1 cellular context compared by ENCODE assay signal in the genomic region with DNA sequence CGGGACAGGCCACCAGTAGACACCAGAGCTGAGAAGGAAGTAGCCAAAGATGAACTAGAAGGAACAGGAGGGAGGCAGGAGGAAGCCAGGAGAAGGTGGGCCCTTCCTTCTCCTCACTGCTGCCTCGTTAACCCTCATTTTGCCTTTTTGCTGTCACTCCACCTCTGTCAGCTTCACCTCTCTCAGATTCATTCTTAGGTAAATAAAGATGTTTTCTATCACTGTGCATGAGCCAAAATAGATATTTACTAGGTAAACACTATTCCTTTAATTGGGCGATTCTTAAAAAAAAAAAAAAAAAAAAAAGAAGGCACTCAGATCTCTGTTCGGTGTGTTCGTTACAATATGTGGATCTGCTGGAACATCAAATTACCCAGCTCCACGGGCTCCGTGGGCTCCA.
TF ChIP-seq lines count a peak whose summit lies in the region.

No MANE protein-coding gene starts in this region.

TF ChIP-seq in GM23338, 12 proteins besides CTCF, POLR2A, EP300 and RAD21 (continued from another document):
- TF ChIP-seq, protein P1, sequence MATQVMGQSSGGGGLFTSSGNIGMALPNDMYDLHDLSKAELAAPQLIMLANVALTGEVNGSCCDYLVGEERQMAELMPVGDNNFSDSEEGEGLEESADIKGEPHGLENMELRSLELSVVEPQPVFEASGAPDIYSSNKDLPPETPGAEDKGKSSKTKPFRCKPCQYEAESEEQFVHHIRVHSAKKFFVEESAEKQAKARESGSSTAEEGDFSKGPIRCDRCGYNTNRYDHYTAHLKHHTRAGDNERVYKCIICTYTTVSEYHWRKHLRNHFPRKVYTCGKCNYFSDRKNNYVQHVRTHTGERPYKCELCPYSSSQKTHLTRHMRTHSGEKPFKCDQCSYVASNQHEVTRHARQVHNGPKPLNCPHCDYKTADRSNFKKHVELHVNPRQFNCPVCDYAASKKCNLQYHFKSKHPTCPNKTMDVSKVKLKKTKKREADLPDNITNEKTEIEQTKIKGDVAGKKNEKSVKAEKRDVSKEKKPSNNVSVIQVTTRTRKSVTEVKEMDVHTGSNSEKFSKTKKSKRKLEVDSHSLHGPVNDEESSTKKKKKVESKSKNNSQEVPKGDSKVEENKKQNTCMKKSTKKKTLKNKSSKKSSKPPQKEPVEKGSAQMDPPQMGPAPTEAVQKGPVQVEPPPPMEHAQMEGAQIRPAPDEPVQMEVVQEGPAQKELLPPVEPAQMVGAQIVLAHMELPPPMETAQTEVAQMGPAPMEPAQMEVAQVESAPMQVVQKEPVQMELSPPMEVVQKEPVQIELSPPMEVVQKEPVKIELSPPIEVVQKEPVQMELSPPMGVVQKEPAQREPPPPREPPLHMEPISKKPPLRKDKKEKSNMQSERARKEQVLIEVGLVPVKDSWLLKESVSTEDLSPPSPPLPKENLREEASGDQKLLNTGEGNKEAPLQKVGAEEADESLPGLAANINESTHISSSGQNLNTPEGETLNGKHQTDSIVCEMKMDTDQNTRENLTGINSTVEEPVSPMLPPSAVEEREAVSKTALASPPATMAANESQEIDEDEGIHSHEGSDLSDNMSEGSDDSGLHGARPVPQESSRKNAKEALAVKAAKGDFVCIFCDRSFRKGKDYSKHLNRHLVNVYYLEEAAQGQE (IDR thresholded peaks at IDR 0.05; ENCODE audit: unreplicated experiment): no peak
- TF ChIP-seq ZNF331 (CRISPR knock-in tag; IDR thresholded peaks at IDR 0.05; ENCODE audit: low read depth) (no peak), EZH2 (IDR thresholded peaks at IDR 0.05; ENCODE audit: low read depth, unreplicated experiment) (no peak), EZH2phosphoT487 (IDR thresholded peaks at IDR 0.05; ENCODE audit: unreplicated experiment) (no peak), POLR2AphosphoS5 (IDR thresholded peaks at IDR 0.05; ENCODE audit: low read depth) (no peak), NANOG (IDR thresholded peaks at IDR 0.05; ENCODE audit: borderline replicate concordance) (no peak), ZNF462 (CRISPR knock-in tag; IDR thresholded peaks at IDR 0.05) (no peak), ZNF114 (CRISPR knock-in tag; IDR thresholded peaks at IDR 0.05) (no peak), CREB1 (CRISPR knock-in tag; IDR thresholded peaks at IDR 0.05; ENCODE audit: low read depth) (no peak)
